1 cellular context compared by ENCODE assay signal in genomic region chr2:171161425-171162289, GRCh38.
TF ChIP-seq lines count a peak whose summit lies in the region.

No MANE protein-coding gene starts in this region.

TF ChIP-seq in K562, 482 proteins besides CTCF, POLR2A, EP300 and RAD21 (continued from another document and continues in another):
- TF ChIP-seq ZNF407 (IDR thresholded peaks at IDR 0.05; ENCODE audit: low read depth) (no peak), ZBTB33 (CRISPR knock-in tag; IDR thresholded peaks at IDR 0.05) (no peak), ELF1 (tag; IDR thresholded peaks at IDR 0.05) (no peak), SRSF9 (IDR thresholded peaks at IDR 0.05; ENCODE audit: borderline replicate concordance, low read depth, low read length) (no peak), ZMIZ1 (IDR thresholded peaks at IDR 0.05; ENCODE audit: low read depth in 2 of 2, low read length in 2 of 2) (peak in 1 of 2 experiments; percentile 30; a peak in 1 of 4 replicates), NELFE (IDR thresholded peaks at IDR 0.05; ENCODE audit: insufficient read depth, insufficient read length) (no peak), ZBTB17 (CRISPR knock-in tag; IDR thresholded peaks at IDR 0.05) (no peak), EP400 (IDR thresholded peaks at IDR 0.05) (no peak), MEF2D (tag; conservative IDR thresholded peaks at IDR 0.05; ENCODE audit: low read depth) (no peak), HNRNPH1 (optimal IDR thresholded peaks at IDR 0.05; ENCODE audit: low read depth, low read length) (no peak), HMBOX1 (IDR thresholded peaks at IDR 0.05) (no peak), HDGF (IDR thresholded peaks at IDR 0.05) (no peak), SMARCB1 (IDR thresholded peaks at IDR 0.05; ENCODE audit: insufficient read length, low read depth) (no peak), TBL1XR1 (IDR thresholded peaks at IDR 0.05; ENCODE audit: low read length in 2 of 2) (0 out of 4 replicates have a peak, but pooled peaks of 1 of the 2 experiments have one; percentile 48), ZNF639 (CRISPR knock-in tag; conservative IDR thresholded peaks at IDR 0.05 in 1 of 2, IDR thresholded peaks at IDR 0.05 in 1 of 2) (no peak), HDAC8 (tag; IDR thresholded peaks at IDR 0.05) (no peak), HIVEP1 (CRISPR knock-in tag; IDR thresholded peaks at IDR 0.05) (no peak), SMAD1 (IDR thresholded peaks at IDR 0.05; ENCODE audit: low read depth, low read length, partially characterized antibody) (no peak), ATF1 (CRISPR knock-in tag; IDR thresholded peaks at IDR 0.05) (no peak), ATF1 (tag; IDR thresholded peaks at IDR 0.05) (no peak), MCM3 (IDR thresholded peaks at IDR 0.05) (no peak), TAF15 (IDR thresholded peaks at IDR 0.05; ENCODE audit: low read depth, low read length) (no peak), ZNF197 (CRISPR knock-in tag; IDR thresholded peaks at IDR 0.05; ENCODE audit: low read depth) (no peak), CHD2 (IDR thresholded peaks at IDR 0.05; ENCODE audit: low read depth, low read length) (no peak), CBX2 (IDR thresholded peaks at IDR 0.05; ENCODE audit: insufficient read depth, low read length, poor library complexity, severe bottlenecking) (no peak), HINFP (tag; conservative IDR thresholded peaks at IDR 0.05; ENCODE audit: low read depth) (0 out of 2 replicates have a peak, but pooled peaks have one; percentile 13), ESRRB (CRISPR knock-in tag; IDR thresholded peaks at IDR 0.05; ENCODE audit: borderline replicate concordance) (no peak), DMBX1 (CRISPR knock-in tag; IDR thresholded peaks at IDR 0.05; ENCODE audit: borderline replicate concordance) (no peak), ZNF140 (CRISPR knock-in tag; IDR thresholded peaks at IDR 0.05) (no peak), NFIC (IDR thresholded peaks at IDR 0.05) (0 out of 2 replicates have a peak, but pooled peaks have one; percentile 1), KLF6 (CRISPR knock-in tag; IDR thresholded peaks at IDR 0.05; ENCODE audit: borderline replicate concordance) (no peak), ATF7 (IDR thresholded peaks at IDR 0.05) (no peak), KAT8 (IDR thresholded peaks at IDR 0.05; ENCODE audit: low read depth) (no peak), STAT5B (CRISPR knock-in tag; IDR thresholded peaks at IDR 0.05) (no peak), ZNF583 (CRISPR knock-in tag; IDR thresholded peaks at IDR 0.05) (no peak), TAL1 (IDR thresholded peaks at IDR 0.05) (peak; percentile 64), CCAR2 (IDR thresholded peaks at IDR 0.05; ENCODE audit: low read depth, low read length) (no peak), MED1 (CRISPR knock-in tag; IDR thresholded peaks at IDR 0.05; ENCODE audit: borderline replicate concordance) (no peak), NCOR1 (IDR thresholded peaks at IDR 0.05) (peak; percentile 66; the same call in 1 of the 2 replicates), EWSR1 (IDR thresholded peaks at IDR 0.05; ENCODE audit: borderline replicate concordance, low read depth, partially characterized antibody) (no peak), KDM2B (CRISPR knock-in tag; IDR thresholded peaks at IDR 0.05) (no peak), E2F5 (CRISPR knock-in tag; IDR thresholded peaks at IDR 0.05) (no peak), RBM15 (IDR thresholded peaks at IDR 0.05; ENCODE audit: insufficient read depth, low read length) (no peak), SMC3 (conservative IDR thresholded peaks at IDR 0.05; ENCODE audit: insufficient read depth, low read depth, low read length) (no peak), SOX6 (IDR thresholded peaks at IDR 0.05) (no peak), POLR2AphosphoS5 (IDR thresholded peaks at IDR 0.05; ENCODE audit: control insufficient read depth, insufficient read depth, low read depth, low read length) (no peak), TCF3 (CRISPR knock-in tag; IDR thresholded peaks at IDR 0.05) (peak; percentile 73), IRF1 (CRISPR knock-in tag; IDR thresholded peaks at IDR 0.05; ENCODE audit: borderline replicate concordance) (no peak)
